ENCODE assay signal across 27 cellular contexts in genomic region chr10:95328013-95328412, GRCh38. TPM values are rescaled to one million over a fixed set of nuclear protein-coding genes. Genes with fewer than 3 reads are reported as not detected.
A peak's percentile ranks its signal among the peaks of the same experiment; 100 is the strongest.
DNase-seq lines count a peak whose midpoint lies in the region; TF ChIP-seq lines count a peak whose summit lies in the region.
"Had no signal": no experiment of that assay in that cellular context is flagged by ENCODE, and none has a peak within 500 bp of the region (broad histone marks: within the 10 kb centered on the region; RNA-seq: fewer than 3 reads in every experiment).

No MANE protein-coding gene starts in this region.

- H3K4me3 ChIP-seq in WERI-Rb-1 (ENCODE audit: low read depth, low read length) (no peak overlapping the region; the same call in 1 of the 2 replicates), muscle layer of duodenum (ENCODE audit: low read depth in 1 of 2, low read length in 2 of 2) (no peak overlapping the region), stomach smooth muscle (ENCODE audit: low read length in 2 of 2) (no peak overlapping the region), endodermal cell (ENCODE audit: low read length) (no peak overlapping the region)
- H3K4me3 ChIP-seq: BLaER1 treated with 17β-estradiol and CSF1 and Interleukin-3, amounts not matched to agents 10 nM and 100 nM; HAP-1; upper lobe of right lung had no signal

- H3K4me3 Mint-ChIP-seq in endodermal cell, result no peak overlapping the region
- H3K4me3 Mint-ChIP-seq: activated CD4-positive, alpha-beta T cell treated with anti-CD3 and anti-CD28 coated beads for 36 hours; activated CD8-positive, alpha-beta T cell treated with anti-CD3 and anti-CD28 coated beads, Interleukin-2, amount 10 ng/mL, durations not matched to agents 7 days and 5 days; activated T-helper 17 cell treated with anti-CD3 and anti-CD28 coated beads, Interleukin-2, amount 50 U/mL, for 72 hours; natural killer cell treated with Interleukin-12 subunit alpha and Interleukin-12 subunit beta and Interleukin-15 and Interleukin-18, amount 100 ng/mL, for 72 hours had no signal

- H3K4me1 Mint-ChIP-seq in endodermal cell, result peaks cover 77% of the 10 kb centered on the region
- H3K4me1 Mint-ChIP-seq: activated CD4-positive, alpha-beta T cell treated with anti-CD3 and anti-CD28 coated beads for 36 hours; activated T-helper 17 cell treated with anti-CD3 and anti-CD28 coated beads, Interleukin-2, amount 50 U/mL, for 72 hours had no signal

- H3K27ac ChIP-seq in WERI-Rb-1, result peak overlapping the region; percentile 62
- H3K27ac ChIP-seq in muscle layer of duodenum (ENCODE audit: low read length), result peak overlapping the region; percentile 41
- H3K27ac ChIP-seq in stomach smooth muscle (ENCODE audit: low read length), result peak overlapping the region; percentile 49
- no peak overlapping the region for H3K27ac ChIP-seq in endodermal cell (ENCODE audit: low read depth, low read length)
- H3K27ac ChIP-seq: 22Rv1; BLaER1 treated with 17β-estradiol and CSF1 and Interleukin-3, amounts not matched to agents 10 nM and 100 nM; brain microvascular endothelial cell; HL-60; KMS-11; upper lobe of right lung had no signal

- H3K27me3 Mint-ChIP-seq in endodermal cell (ENCODE audit: insufficient read depth), result peaks cover 2% of the 10 kb centered on the region
- H3K27me3 Mint-ChIP-seq: activated CD4-positive, alpha-beta T cell treated with anti-CD3 and anti-CD28 coated beads for 36 hours; activated T-helper 17 cell treated with anti-CD3 and anti-CD28 coated beads, Interleukin-2, amount 50 U/mL, for 72 hours had no signal

- no peaks in the 10 kb centered on the region for H3K36me3 ChIP-seq in WERI-Rb-1
- H3K36me3 ChIP-seq in muscle layer of duodenum (ENCODE audit: control insufficient read depth in 1 of 2, insufficient read depth in 2 of 2, low read length in 2 of 2), result peaks cover 0 to 27% of the 10 kb centered on the region in 2 donors
- H3K36me3 ChIP-seq in stomach smooth muscle (ENCODE audit: control insufficient read depth in 2 of 2, insufficient read depth in 2 of 2, low read length in 2 of 2), result peaks cover 46 to 55% of the 10 kb centered on the region in 2 donors
- H3K36me3 ChIP-seq in endodermal cell (ENCODE audit: control insufficient read depth, insufficient read depth, low read length), result no peaks in the 10 kb centered on the region
- H3K36me3 ChIP-seq: brain microvascular endothelial cell, HAP-1, upper lobe of right lung had no signal

- no peaks in the 10 kb centered on the region for H3K36me3 Mint-ChIP-seq in endodermal cell (ENCODE audit: low read depth)
- H3K36me3 Mint-ChIP-seq: natural killer cell treated with Interleukin-12 subunit alpha and Interleukin-12 subunit beta and Interleukin-15 and Interleukin-18, amount 100 ng/mL, for 72 hours had no signal

- H3K9ac ChIP-seq in stomach smooth muscle (ENCODE audit: low read length in 2 of 2) (no peak overlapping the region), endodermal cell (ENCODE audit: extremely low read depth, low read length, poor library complexity, severe bottlenecking) (no peak overlapping the region)
- H3K9ac ChIP-seq: KMS-11 had no signal

- no peak overlapping the region for H3K27ac Mint-ChIP-seq in endodermal cell
- H3K27ac Mint-ChIP-seq: activated CD4-positive, alpha-beta T cell treated with anti-CD3 and anti-CD28 coated beads for 36 hours; activated CD8-positive, alpha-beta T cell treated with anti-CD3 and anti-CD28 coated beads, Interleukin-2, amount 10 ng/mL, durations not matched to agents 7 days and 5 days; activated T-helper 17 cell treated with anti-CD3 and anti-CD28 coated beads, Interleukin-2, amount 50 U/mL, for 72 hours; natural killer cell treated with Interleukin-12 subunit alpha and Interleukin-12 subunit beta and Interleukin-15 and Interleukin-18, amount 100 ng/mL, for 72 hours had no signal

- H3K4me1 ChIP-seq in muscle layer of duodenum (ENCODE audit: control insufficient read depth in 1 of 2, insufficient read depth in 2 of 2, low read length in 2 of 2) (peaks cover 4 to 22% of the 10 kb centered on the region in 2 donors), stomach smooth muscle (ENCODE audit: control insufficient read depth, insufficient read depth, low read length) (peaks cover 29% of the 10 kb centered on the region), endodermal cell (ENCODE audit: control insufficient read depth, insufficient read depth, low read length) (peaks cover 42% of the 10 kb centered on the region)
- H3K4me1 ChIP-seq: HAP-1 had no signal

- H3K9me3 ChIP-seq in WERI-Rb-1 (ENCODE audit: severe bottlenecking) (no peaks in the 10 kb centered on the region), muscle layer of duodenum (ENCODE audit: control insufficient read depth in 1 of 2, low read length in 2 of 2) (no peaks in the 10 kb centered on the region), stomach smooth muscle (ENCODE audit: control insufficient read depth in 2 of 2, low read length in 2 of 2) (no peaks in the 10 kb centered on the region), endodermal cell (ENCODE audit: control insufficient read depth, low read length) (no peaks in the 10 kb centered on the region)
- H3K9me3 ChIP-seq: BLaER1 treated with 17β-estradiol and CSF1 and Interleukin-3, amounts not matched to agents 10 nM and 100 nM; HAP-1; upper lobe of right lung had no signal

- no peaks in the 10 kb centered on the region for H3K27me3 ChIP-seq in WERI-Rb-1 (ENCODE audit: insufficient read depth, low read depth, severe bottlenecking)
- H3K27me3 ChIP-seq in muscle layer of duodenum (ENCODE audit: low read depth, low read length), result no peaks in the 10 kb centered on the region
- H3K27me3 ChIP-seq in stomach smooth muscle (ENCODE audit: control insufficient read depth in 1 of 2, insufficient read depth in 2 of 2, low read length in 2 of 2), result no peaks in the 10 kb centered on the region
- H3K27me3 ChIP-seq in endodermal cell (ENCODE audit: control insufficient read depth, insufficient read depth, low read length, poor library complexity, severe bottlenecking), result no peaks in the 10 kb centered on the region
- H3K27me3 ChIP-seq: BLaER1 treated with 17β-estradiol and CSF1 and Interleukin-3, amounts not matched to agents 10 nM and 100 nM; brain microvascular endothelial cell; upper lobe of right lung had no signal

- DNase-seq in DMS53 (lab: John Stamatoyannopoulos, UW), result peak; percentile 32
- no peak for DNase-seq in DMS53 treated with DMSO at 0.1 percent for 48 hours (lab: John Stamatoyannopoulos, UW; ENCODE audit: unreplicated experiment)
- no peak for DNase-seq in WERI-Rb-1
- DNase-seq in NCI-H2081 (lab: John Stamatoyannopoulos, UW), result no peak
- DNase-seq in amygdala (lab: John Stamatoyannopoulos, UW), result no peak
- no peak for DNase-seq in endodermal cell
- DNase-seq: activated CD4-positive, alpha-beta T cell treated with anti-CD3 and anti-CD28 coated beads for 36 hours; activated CD8-positive, alpha-beta T cell treated with anti-CD3 and anti-CD28 coated beads, Interleukin-2, amount 10 ng/mL, durations not matched to agents 7 days and 5 days; activated naive CD4-positive, alpha-beta T cell treated with anti-CD3 and anti-CD28 coated beads, Interleukin-2, amount 50 U/mL, for 16 hours; GF-D8; islet precursor cell; NCI-H1417 treated with DMSO at 0.1 percent for 48 hours; NCI-H748 treated with DMSO at 0.1 percent for 48 hours; SIG-M5; stimulated activated CD4-positive, alpha-beta T cell treated with anti-CD3 and anti-CD28 coated beads, Interleukin-12 subunit alpha, Interleukin-12 subunit beta, amount 100 ng/mL, for 4 hours; stimulated activated CD4-positive, alpha-beta T cell treated with anti-CD3 and anti-CD28 coated beads, Interleukin-2, amount 100 ng/mL, for 48 hours; upper lobe of right lung had no signal

- TF ChIP-seq CTCF in WERI-Rb-1 (IDR thresholded peaks at IDR 0.05; ENCODE audit: low read depth, low read length), result no peak
- no peak for TF ChIP-seq CTCF in endodermal cell (conservative IDR thresholded peaks at IDR 0.05)

- 72 to 88% methylated on average over 3 of the region's 3 CpGs for WGBS in endodermal cell (ENCODE audit: insufficient coverage in 1 of 2, insufficient read length in 1 of 2), 2 experiments

- no peaks in the 10 kb centered on the region for H3K9me3 Mint-ChIP-seq in endodermal cell
- H3K9me3 Mint-ChIP-seq: activated T-helper 17 cell treated with anti-CD3 and anti-CD28 coated beads, Interleukin-2, amount 50 U/mL, for 72 hours; natural killer cell treated with Interleukin-12 subunit alpha and Interleukin-12 subunit beta and Interleukin-15 and Interleukin-18, amount 100 ng/mL, for 72 hours had no signal

RNA-seq across cellular contexts. Expression of gene PDLIM1, which starts 37.2 kb away (rescaled TPM):
- 100 to 1,000 TPM in 1 of 2 donors, 10 to 100 TPM in 1; 93.9 to 158 TPM for total RNA-seq in endodermal cell
- polyA plus RNA-seq in endodermal cell (2013, experiment 1 of 2), result 133 TPM
- polyA plus RNA-seq in endodermal cell (2013, experiment 2 of 2), result 133 TPM
